Comparison of ENCODE assay signal across 20 cellular contexts in the genomic region with DNA sequence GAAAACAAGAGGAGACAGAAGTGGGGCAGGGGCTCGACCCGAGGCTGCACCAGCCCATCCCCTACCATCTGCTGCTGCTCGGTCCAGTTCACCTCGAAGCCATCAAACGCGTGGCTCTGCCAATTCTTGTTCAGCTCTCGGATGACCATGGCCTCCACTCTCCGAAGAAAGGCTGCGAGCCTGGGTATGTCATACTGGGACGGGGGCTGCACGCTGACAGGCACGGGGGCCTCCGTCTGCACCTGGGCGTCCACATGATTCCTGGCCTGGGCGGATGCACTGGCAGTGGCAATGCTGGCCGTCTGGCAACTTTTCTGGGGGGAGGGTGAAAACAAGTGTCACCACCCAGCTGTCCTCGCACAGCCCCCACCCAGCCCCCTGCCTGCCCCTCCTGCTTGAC. TPM values are rescaled to one million over a fixed set of nuclear protein-coding genes. Genes with fewer than 3 reads are reported as not detected.
DNase-seq lines count a peak whose midpoint lies in the region; ATAC-seq and TF ChIP-seq lines count a peak whose summit lies in the region.
"Had no signal": no experiment of that assay in that cellular context is flagged by ENCODE, and none has a peak within 500 bp of the region (broad histone marks: within the 10 kb centered on the region; RNA-seq: fewer than 3 reads in every experiment).

No MANE protein-coding gene starts in this region.

- intact Hi-C loops in Right ventricle myocardium inferior (cut with DNase I): no loop called here
- intact Hi-C loops in cardiac septum (cut with DNase I): no loop called here
- intact Hi-C loops in IMR-90 (cut with micrococcal nuclease): no loop called here

- H3K9ac ChIP-seq in IMR-90 (ENCODE audit: low read depth, low read length): no peak overlapping the region
- H3K9ac ChIP-seq in mesenchymal stem cell (ENCODE audit: low read length): no peak overlapping the region
- H3K9ac ChIP-seq: BLaER1 had no signal

- no peak overlapping the region for H3K27ac ChIP-seq in IMR-90 (ENCODE audit: insufficient read depth, low read length)
- no peak overlapping the region for H3K27ac ChIP-seq in mesenchymal stem cell (ENCODE audit: low read length, poor library complexity, severe bottlenecking)
- no peak overlapping the region for H3K27ac ChIP-seq in osteoblast (ENCODE audit: low read depth, low read length)
- H3K27ac ChIP-seq in foreskin keratinocyte: no peak overlapping the region
- H3K27ac ChIP-seq: 22Rv1, C4-2B had no signal

- ATAC-seq in Right ventricle myocardium inferior (no peak), IMR-90 (ENCODE audit: low read depth) (no peak), GM19455 (IDR thresholded peaks at IDR 0.05; ENCODE audit: unreplicated experiment) (no peak), foreskin keratinocyte (no peak)
- ATAC-seq: CD8-positive, alpha-beta T cell; GM23338; HCT116 had no signal

- H3K9me1 ChIP-seq in IMR-90 (ENCODE audit: insufficient read depth, low read length): peaks cover 14% of the 10 kb centered on the region; the same call in 1 of the 2 replicates

- no peaks in the 10 kb centered on the region for H3K9me3 ChIP-seq in IMR-90 (ENCODE audit: control insufficient read depth, insufficient read depth, low read length)
- H3K9me3 ChIP-seq in mesenchymal stem cell (ENCODE audit: control insufficient read depth, low read length): no peaks in the 10 kb centered on the region
- no peaks in the 10 kb centered on the region for H3K9me3 ChIP-seq in osteoblast (ENCODE audit: low read depth, low read length)
- H3K9me3 ChIP-seq: BLaER1, Caco-2 had no signal

- H3K4ac ChIP-seq in IMR-90 (ENCODE audit: low read depth, low read length) (no peak overlapping the region), mesenchymal stem cell (ENCODE audit: low read depth in 1 of 2, low read length in 2 of 2) (no peak overlapping the region)

- H3K36me3 ChIP-seq in IMR-90 (ENCODE audit: control insufficient read depth, insufficient read depth, low read length) (peaks cover 4% of the 10 kb centered on the region), mesenchymal stem cell (ENCODE audit: control insufficient read depth in 1 of 2, insufficient read depth in 2 of 2, low read depth in 1 of 2, low read length in 2 of 2) (peaks cover 11 to 43% of the 10 kb centered on the region in 2 experiments), osteoblast (ENCODE audit: insufficient read depth, low read length) (peaks cover 3% of the 10 kb centered on the region)

- H3K27me3 ChIP-seq in IMR-90 (ENCODE audit: control insufficient read depth, insufficient read depth, low read length) (no peaks in the 10 kb centered on the region), mesenchymal stem cell (ENCODE audit: control insufficient read depth in 1 of 2, insufficient read depth in 1 of 2, low read length in 2 of 2) (no peaks in the 10 kb centered on the region), osteoblast (ENCODE audit: insufficient read depth, low read length) (no peaks in the 10 kb centered on the region), foreskin keratinocyte (no peaks in the 10 kb centered on the region)
- H3K27me3 ChIP-seq: BLaER1 had no signal

- H2AK5ac ChIP-seq in IMR-90 (ENCODE audit: low read depth, low read length) (no peak overlapping the region), mesenchymal stem cell (ENCODE audit: low read length, severe bottlenecking) (no peak overlapping the region)

- H2BK120ac ChIP-seq in IMR-90 (ENCODE audit: low read depth, low read length) (no peak overlapping the region), mesenchymal stem cell (ENCODE audit: low read depth, low read length) (no peak overlapping the region)

- TF ChIP-seq CTCF in IMR-90 (conservative IDR thresholded peaks at IDR 0.05; ENCODE audit: low read depth, low read length): no peak
- no peak for TF ChIP-seq CTCF in osteoblast (IDR thresholded peaks at IDR 0.05; ENCODE audit: extremely low read depth, low read depth, low read length)
- TF ChIP-seq CTCF in foreskin keratinocyte (conservative IDR thresholded peaks at IDR 0.05): no peak
- no peak for TF ChIP-seq CTCF in GM10266 (IDR thresholded peaks at IDR 0.05; ENCODE audit: control insufficient read depth, insufficient read depth, low read depth, missing control alignments)

- H2AK9ac ChIP-seq in IMR-90 (replicated peaks; ENCODE audit: low read depth, low read length, poor library complexity): peak overlapping the region; percentile 16

- H2BK15ac ChIP-seq in IMR-90 (ENCODE audit: low read depth, low read length) (no peak overlapping the region), mesenchymal stem cell (ENCODE audit: low read depth, poor library complexity, severe bottlenecking) (no peak overlapping the region)

- in situ Hi-C loops in IMR-90 (cut with MboI; ENCODE audit: low sequenced_read_pairs): no loop called here

- H3K18ac ChIP-seq in IMR-90 (ENCODE audit: low read depth, low read length) (no peak overlapping the region), mesenchymal stem cell (ENCODE audit: low read depth in 1 of 2, low read length in 2 of 2) (no peak overlapping the region)

- H2BK20ac ChIP-seq in IMR-90 (ENCODE audit: low read depth, low read length): no peak overlapping the region

- H2BK12ac ChIP-seq in mesenchymal stem cell (ENCODE audit: low read length in 2 of 2): no peak overlapping the region

- H4K8ac ChIP-seq in IMR-90 (ENCODE audit: low read depth in 2 of 2, low read length in 2 of 2) (no peak overlapping the region), mesenchymal stem cell (ENCODE audit: low read length) (no peak overlapping the region)

- no peak overlapping the region for H2AFZ ChIP-seq in IMR-90 (replicated peaks; ENCODE audit: low read length, poor library complexity)
- H2AFZ ChIP-seq in mesenchymal stem cell (ENCODE audit: low read depth, low read length): peak overlapping the region; percentile 5
- H2AFZ ChIP-seq in osteoblast (ENCODE audit: low read length): no peak overlapping the region
- H2AFZ ChIP-seq: GM23338 had no signal

- no TSS peak for BruUV-seq in IMR-90 (replicated peaks; lab: Mats Ljungman, UMichigan)

- dilution Hi-C loops in IMR-90 (cut with HindIII; ENCODE audit: low sequenced_read_pairs, unreplicated experiment): no loop called here

- H3K56ac ChIP-seq in IMR-90 (ENCODE audit: extremely low read depth, insufficient read depth, low read length): no peak overlapping the region

- H3K23ac ChIP-seq in IMR-90 (ENCODE audit: low read depth, low read length) (no peak overlapping the region), mesenchymal stem cell (ENCODE audit: low read length in 2 of 2) (no peak overlapping the region)

- no peaks in the 10 kb centered on the region for H4K20me1 ChIP-seq in IMR-90 (ENCODE audit: insufficient read depth, low read length)
- H4K20me1 ChIP-seq in osteoblast (ENCODE audit: insufficient read depth, low read length): peaks cover 4% of the 10 kb centered on the region

- H3K4me2 ChIP-seq in IMR-90 (ENCODE audit: low read depth, low read length) (no peak overlapping the region), mesenchymal stem cell (ENCODE audit: low read length, poor library complexity, severe bottlenecking) (no peak overlapping the region), osteoblast (ENCODE audit: insufficient read depth, low read length) (no peak overlapping the region)
- H3K4me2 ChIP-seq: GM23338 had no signal

- H3K4me1 ChIP-seq in IMR-90 (ENCODE audit: control insufficient read depth, insufficient read depth, low read length) (peaks cover 10% of the 10 kb centered on the region), mesenchymal stem cell (ENCODE audit: control insufficient read depth, insufficient read depth, low read depth, low read length) (peaks cover 33% of the 10 kb centered on the region), osteoblast (ENCODE audit: insufficient read depth, low read length) (peaks cover 11% of the 10 kb centered on the region), foreskin keratinocyte (peaks cover 6% of the 10 kb centered on the region)

- CTCF ChIA-PET in IMR-90 (lab: Yijun Ruan, JAX): no interaction called here

- H2BK5ac ChIP-seq in IMR-90 (ENCODE audit: low read depth, low read length, poor library complexity, severe bottlenecking) (no peak overlapping the region), mesenchymal stem cell (ENCODE audit: low read depth, low read length, poor library complexity, severe bottlenecking) (no peak overlapping the region)

- DNase-seq in Right ventricle myocardium inferior (ENCODE audit: missing footprints): peak; percentile 44
- DNase-seq in cardiac septum (ENCODE audit: low spot score): no peak
- DNase-seq in IMR-90: no peak
- no peak for DNase-seq in mesenchymal stem cell
- DNase-seq in osteoblast (ENCODE audit: insufficient read length, low spot score, missing footprints): peak; percentile 26
- DNase-seq in foreskin keratinocyte: no peak
- DNase-seq in GM10266 (ENCODE audit: extremely low spot score): no peak
- DNase-seq: Caco-2; CD4-positive, CD25-positive, alpha-beta regulatory T cell; CD8-positive, alpha-beta T cell; DMS53; DMS79 treated with DMSO at 0.1 percent for 48 hours; GF-D8; H9 had no signal

- TF ChIP-seq POLR2A in IMR-90 (IDR thresholded peaks at IDR 0.05; ENCODE audit: low read depth, low read length): no peak

- POLR2A ChIA-PET in IMR-90 (lab: Charles Lee; ENCODE audit: unreplicated experiment): no interaction called here

- H3K79me1 ChIP-seq in IMR-90 (ENCODE audit: low read depth in 1 of 2, low read length in 2 of 2) (peaks cover 12 to 47% of the 10 kb centered on the region in 2 experiments; a peak in 3 of 4 replicates), mesenchymal stem cell (replicated peaks; ENCODE audit: low read length, poor library complexity, severe bottlenecking) (peaks cover 33% of the 10 kb centered on the region)

- H3K79me2 ChIP-seq in osteoblast (ENCODE audit: insufficient read depth, low read length): peaks cover 10% of the 10 kb centered on the region

- no peak overlapping the region for H4K5ac ChIP-seq in IMR-90 (ENCODE audit: low read depth, low read length)

- no peak overlapping the region for H4K91ac ChIP-seq in IMR-90 (ENCODE audit: insufficient read depth, low read depth, low read length)
- no peak overlapping the region for H4K91ac ChIP-seq in mesenchymal stem cell (ENCODE audit: low read length)

- H3K14ac ChIP-seq in IMR-90 (replicated peaks; ENCODE audit: low read depth, low read length) (no peak overlapping the region), mesenchymal stem cell (ENCODE audit: low read length in 2 of 2) (no peak overlapping the region)

- H3K4me3 ChIP-seq in IMR-90 (ENCODE audit: insufficient read depth, low read depth, low read length): no peak overlapping the region
- no peak overlapping the region for H3K4me3 ChIP-seq in mesenchymal stem cell (ENCODE audit: insufficient read depth in 1 of 2, low read depth in 1 of 2, low read length in 2 of 2)
- no peak overlapping the region for H3K4me3 ChIP-seq in osteoblast (ENCODE audit: insufficient read depth, low read length)
- H3K4me3 ChIP-seq: BLaER1, GM23338 had no signal

- WGBS in IMR-90 (ENCODE audit: extremely low coverage in 2 of 2, insufficient read length in 1 of 2), 2 experiments: 99% methylated on average over 11 of the region's 17 CpGs; no CpG with 5 or more reads in 1 of the 2 experiments
- WGBS in mesenchymal stem cell: 96% methylated on average over 17 of the region's 17 CpGs

- TF ChIP-seq RAD21 in IMR-90 (IDR thresholded peaks at IDR 0.05; ENCODE audit: low read length): no peak

RNA-seq across cellular contexts. Expression of gene DYNC2I2, which starts 16.0 kb away (rescaled TPM):
- total RNA-seq in Right ventricle myocardium inferior (40.1 TPM), cardiac septum (29.6 TPM), IMR-90 (2012; rRNA removed) (36.1 and 37.1 TPM in 2 replicates), osteoblast (51.3 and 52.1 TPM in 2 replicates), foreskin keratinocyte (66.6 and 77.3 TPM in 2 replicates)
- polyA plus RNA-seq in IMR-90 (2012; rRNA removed) (33.7 and 42.9 TPM in 2 replicates), foreskin keratinocyte (84.8 and 92.9 TPM in 2 replicates)
- 27.9 and 40.6 TPM in 2 replicates for polyA plus RNA-seq in IMR-90 (2012; cell fraction: cytosol; rRNA removed)
- 24.0 and 102 TPM in 2 replicates for polyA plus RNA-seq in IMR-90 (2012; cell fraction: nucleus; rRNA removed; ENCODE audit: low replicate concordance)
- 16.5 TPM for polyA plus RNA-seq in mesenchymal stem cell (2013, experiment 1 of 2)
- polyA plus RNA-seq in mesenchymal stem cell (2013, experiment 2 of 2): 16.2 TPM

RNA-seq across cellular contexts. Expression of gene SET, which starts 48.4 kb away (rescaled TPM):
- total RNA-seq in Right ventricle myocardium inferior (175 TPM), cardiac septum (212 TPM), IMR-90 (2012; rRNA removed) (182 and 587 TPM in 2 replicates), osteoblast (365 and 397 TPM in 2 replicates), foreskin keratinocyte (400 and 487 TPM in 2 replicates)
- polyA plus RNA-seq in IMR-90 (2012; rRNA removed) (80.2 and 104 TPM in 2 replicates), foreskin keratinocyte (221 and 296 TPM in 2 replicates)
- polyA plus RNA-seq in IMR-90 (2012; cell fraction: cytosol; rRNA removed): 13.7 and 17.9 TPM in 2 replicates
- 21.2 and 52.6 TPM in 2 replicates for polyA plus RNA-seq in IMR-90 (2012; cell fraction: nucleus; rRNA removed; ENCODE audit: low replicate concordance)
- 293 TPM for polyA plus RNA-seq in mesenchymal stem cell (2013, experiment 1 of 2)
- 300 TPM for polyA plus RNA-seq in mesenchymal stem cell (2013, experiment 2 of 2)

Comparison
In these comparisons a context has a peak if more than half of its experiments do, and no peak if none do; other contexts are left out.
1. DNase-seq: peak in Right ventricle myocardium inferior (single experiment) and osteoblast (single experiment); none in cardiac septum (single experiment), IMR-90 (single experiment), mesenchymal stem cell (single experiment), foreskin keratinocyte (0 of 2) and GM10266 (single experiment).